In the genomic region with DNA sequence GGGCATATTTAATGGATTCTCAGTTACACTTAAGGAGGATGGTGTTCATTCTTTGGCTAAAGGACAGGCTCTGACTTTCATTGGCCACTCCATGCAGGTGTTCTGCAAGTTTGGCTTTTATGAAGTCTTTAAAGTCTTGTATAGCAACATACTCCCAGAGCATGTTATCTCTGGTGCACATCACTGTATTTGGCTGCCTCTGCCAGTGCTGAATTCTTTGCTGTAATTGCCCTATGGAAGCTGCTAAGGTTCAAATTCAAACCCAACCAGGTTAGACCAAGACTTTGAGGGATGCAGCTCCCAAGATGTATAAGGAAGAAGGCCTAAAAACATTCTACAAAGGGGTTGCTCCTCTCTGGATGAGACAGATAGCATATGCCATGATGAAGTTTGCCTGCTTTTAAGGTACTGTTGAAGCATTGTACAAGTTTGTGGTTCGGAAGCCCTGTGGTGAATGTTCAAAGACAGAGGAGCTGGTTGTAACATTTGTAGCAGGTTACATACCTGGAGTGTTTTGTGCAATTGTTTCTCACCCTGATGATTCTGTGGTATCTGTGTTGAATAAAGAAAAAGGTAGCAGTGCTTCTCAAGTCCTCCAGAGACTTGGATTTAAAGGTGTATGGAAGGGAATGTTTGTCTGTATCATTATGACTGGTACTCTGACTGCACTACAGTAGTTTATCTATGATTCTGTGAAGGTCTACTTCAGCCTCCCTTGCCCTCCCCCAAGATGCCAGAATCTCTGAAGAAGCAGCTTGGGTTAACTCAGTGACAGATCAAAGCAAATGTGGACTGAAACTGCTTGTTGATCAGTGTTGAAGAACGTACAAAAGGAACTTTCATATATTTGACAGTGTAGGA, we compare ENCODE assay signal across 9 cellular contexts. TPM values are rescaled to one million over a fixed set of nuclear protein-coding genes. Genes with fewer than 3 reads are reported as not detected.
DNase-seq lines count a peak whose midpoint lies in the region; ATAC-seq, FAIRE-seq and TF ChIP-seq lines count a peak whose summit lies in the region.
"Had no signal": no experiment of that assay in that cellular context is flagged by ENCODE, and none has a peak within 500 bp of the region (broad histone marks: within the 10 kb centered on the region; RNA-seq: fewer than 3 reads in every experiment).

No MANE protein-coding gene starts in this region.

- H3K4me2 ChIP-seq in OCI-LY3 (ENCODE audit: low read length), result peak overlapping the region; percentile 76
- peak overlapping the region; percentile 69 for H3K4me2 ChIP-seq in keratinocyte (ENCODE audit: control insufficient read depth, extremely low read depth, insufficient read depth, low read depth, low read length)

- CTCF ChIA-PET in CD8-positive, alpha-beta memory T cell (lab: Charles Lee), result interaction anchor here (1.4 to 14.4 kb wide), 4 partner anchors 11 to 49 kb away, joined by 4 to 129 read pairs (median 10); partner anchors contain the start of genes ERP29 and TMEM116

- peak; percentile 73 for FAIRE-seq in keratinocyte (lab: Jason Lieb, UNC)

- H3K9me1 ChIP-seq in keratinocyte (ENCODE audit: control insufficient read depth, extremely low read depth, insufficient read depth, low read length), result no peaks in the 10 kb centered on the region

- H3K4me1 Mint-ChIP-seq in CD8-positive, alpha-beta memory T cell, result peaks cover 71 to 85% (median 84%) of the 10 kb centered on the region in 3 donors

- H3K27me3 ChIP-seq in CD8-positive, alpha-beta memory T cell (ENCODE audit: insufficient read depth, low read length, poor library complexity, severe bottlenecking), result no peaks in the 10 kb centered on the region
- H3K27me3 ChIP-seq in OCI-LY3 (ENCODE audit: low read depth, low read length), result peaks cover 16% of the 10 kb centered on the region
- no peaks in the 10 kb centered on the region for H3K27me3 ChIP-seq in keratinocyte (ENCODE audit: control insufficient read depth, extremely low read depth, insufficient read depth, low read length)
- H3K27me3 ChIP-seq in brain microvascular endothelial cell (replicated peaks), result no peaks in the 10 kb centered on the region
- no peaks in the 10 kb centered on the region for H3K27me3 ChIP-seq in foreskin keratinocyte
- H3K27me3 ChIP-seq: SJSA1 had no signal

- H3K4me3 ChIP-seq in CD8-positive, alpha-beta memory T cell (ENCODE audit: low read length), result peak overlapping the region; percentile 56
- H3K4me3 ChIP-seq in OCI-LY3 (ENCODE audit: low read length) (peak overlapping the region; percentile 64), keratinocyte (ENCODE audit: control insufficient read depth in 2 of 3, extremely low read depth in 1 of 3, insufficient read depth in 2 of 3, low read depth in 1 of 3, low read length in 3 of 3) (no peak overlapping the region), brain microvascular endothelial cell (ENCODE audit: low read depth, low read length) (no peak overlapping the region)
- H3K4me3 ChIP-seq: SJSA1 had no signal

- in situ Hi-C loops in brain microvascular endothelial cell (cut with HindIII; ENCODE audit: low pct_ligation_motif_present, low sequenced_read_pairs), result no loop called here

- H3K79me2 ChIP-seq in OCI-LY3 (ENCODE audit: low read length) (no peaks in the 10 kb centered on the region), keratinocyte (ENCODE audit: control insufficient read depth, insufficient read depth, low read length) (no peaks in the 10 kb centered on the region)

- no peaks in the 10 kb centered on the region for H3K9me3 Mint-ChIP-seq in CD8-positive, alpha-beta memory T cell

- H3K36me3 Mint-ChIP-seq in CD8-positive, alpha-beta memory T cell, result peaks cover 3 to 21% (median 9%) of the 10 kb centered on the region in 3 donors

- H3K27ac Mint-ChIP-seq in CD8-positive, alpha-beta memory T cell, result peak overlapping the region; percentile 68 to 98 (median 92)

- no peaks in the 10 kb centered on the region for H3K36me3 ChIP-seq in CD8-positive, alpha-beta memory T cell (ENCODE audit: insufficient read depth, low read length)
- H3K36me3 ChIP-seq in OCI-LY3 (replicated peaks; ENCODE audit: low read depth, low read length) (peaks cover 2% of the 10 kb centered on the region), keratinocyte (ENCODE audit: control insufficient read depth in 2 of 2, extremely low read depth in 1 of 2, insufficient read depth in 2 of 2, low read length in 2 of 2) (no peaks in the 10 kb centered on the region), brain microvascular endothelial cell (replicated peaks) (no peaks in the 10 kb centered on the region)
- H3K36me3 ChIP-seq: SJSA1 had no signal

- peak overlapping the region; percentile 48 for H3K27ac ChIP-seq in CD8-positive, alpha-beta memory T cell (ENCODE audit: low read depth, low read length)
- H3K27ac ChIP-seq in OCI-LY3 (ENCODE audit: low read length), result no peak overlapping the region
- no peak overlapping the region for H3K27ac ChIP-seq in keratinocyte (ENCODE audit: control insufficient read depth, insufficient read depth, low read length)
- H3K27ac ChIP-seq in brain microvascular endothelial cell, result no peak overlapping the region
- no peak overlapping the region for H3K27ac ChIP-seq in foreskin keratinocyte
- H3K27ac ChIP-seq: SJSA1 had no signal

- POLR2A ChIA-PET in CD8-positive, alpha-beta memory T cell (lab: Charles Lee), result interaction anchor here (0.6 to 3.0 kb wide), 6 partner anchors 9 to 157 kb away, joined by 3 to 55 read pairs (median 4); partner anchors contain the start of genes ERP29 and TMEM116

- TF ChIP-seq CTCF in OCI-LY3 (IDR thresholded peaks at IDR 0.05; ENCODE audit: low read depth, low read length) (no peak), keratinocyte (optimal IDR thresholded peaks at IDR 0.05 in 1 of 3, IDR thresholded peaks at IDR 0.05 in 1 of 3, conservative IDR thresholded peaks at IDR 0.05 in 1 of 3; ENCODE audit: extremely low read depth in 1 of 3, insufficient read depth in 2 of 3, low read length in 3 of 3) (no peak), brain microvascular endothelial cell (IDR thresholded peaks at IDR 0.05; ENCODE audit: low read depth, low read length, missing control alignments) (no peak), foreskin keratinocyte (conservative IDR thresholded peaks at IDR 0.05) (no peak)

- H3K27me3 Mint-ChIP-seq in CD8-positive, alpha-beta memory T cell, result peaks cover 0 to 1% of the 10 kb centered on the region in 2 donors

- H3K9me3 ChIP-seq in CD8-positive, alpha-beta memory T cell (ENCODE audit: low read length), result no peaks in the 10 kb centered on the region
- H3K9me3 ChIP-seq in OCI-LY3 (ENCODE audit: insufficient read depth, low read length) (no peaks in the 10 kb centered on the region), keratinocyte (ENCODE audit: control insufficient read depth, low read depth, low read length) (no peaks in the 10 kb centered on the region)
- H3K9me3 ChIP-seq: SJSA1 had no signal

- peak in 3 of 5 donors; percentile 55 to 74 (median 63) for DNase-seq in CD8-positive, alpha-beta memory T cell
- no peak for DNase-seq in keratinocyte (ENCODE audit: low read depth, low spot score)
- DNase-seq in D341Med (ENCODE audit: low spot score), result no peak
- no peak for DNase-seq in HuH-7 (ENCODE audit: low spot score)
- no peak for DNase-seq in brain microvascular endothelial cell
- no peak for DNase-seq in foreskin keratinocyte

- peaks cover 61% of the 10 kb centered on the region for H3K4me1 ChIP-seq in CD8-positive, alpha-beta memory T cell (ENCODE audit: insufficient read depth, low read length)
- peaks cover 38% of the 10 kb centered on the region for H3K4me1 ChIP-seq in OCI-LY3 (ENCODE audit: low read length)
- H3K4me1 ChIP-seq in keratinocyte (ENCODE audit: control insufficient read depth, extremely low read depth, insufficient read depth, low read length), result peaks cover 3% of the 10 kb centered on the region
- peaks cover 13% of the 10 kb centered on the region for H3K4me1 ChIP-seq in foreskin keratinocyte
- H3K4me1 ChIP-seq: SJSA1 had no signal

- peak; percentile 68 for ATAC-seq in GM21447 (IDR thresholded peaks at IDR 0.05; ENCODE audit: unreplicated experiment)
- no peak for ATAC-seq in foreskin keratinocyte

- H3K9ac ChIP-seq in OCI-LY3 (ENCODE audit: low read length), result no peak overlapping the region
- no peak overlapping the region for H3K9ac ChIP-seq in keratinocyte (ENCODE audit: control insufficient read depth, extremely low read depth, insufficient read depth, low read length)

- H3K4me3 Mint-ChIP-seq in CD8-positive, alpha-beta memory T cell, result peak overlapping the region; percentile 88 to 98 (median 95)

- dilution Hi-C loops in keratinocyte (cut with MboI; ENCODE audit: extremely low pct_ligation_motif_present, low sequenced_read_pairs), result no loop called here

- H4K20me1 ChIP-seq in OCI-LY3 (ENCODE audit: insufficient read depth, low read length) (peaks cover 13% of the 10 kb centered on the region), keratinocyte (ENCODE audit: control insufficient read depth, extremely low read depth, insufficient read depth, low read length) (no peaks in the 10 kb centered on the region)

- H2AFZ ChIP-seq in OCI-LY3 (ENCODE audit: low read depth, low read length) (no peak overlapping the region), keratinocyte (ENCODE audit: control insufficient read depth, low read length) (peak overlapping the region; percentile 29)

RNA-seq across cellular contexts. Expression of gene TMEM116, which starts 19.4 kb away (rescaled TPM):
- 10 to 100 TPM; 13.1 to 13.7 TPM for total RNA-seq in CD8-positive, alpha-beta memory T cell
- 28.4 TPM for polyA plus RNA-seq in CD8-positive, alpha-beta memory T cell
- 5.2 to 8.3 TPM (median 7.7 TPM) in 3 replicates for polyA plus RNA-seq in keratinocyte
- 6.2 TPM for polyA plus RNA-seq in keratinocyte (2011; ENCODE audit: low read depth)
- polyA plus RNA-seq in keratinocyte (2011; cell fraction: cytosol; rRNA removed), result 5.6 and 8.1 TPM in 2 replicates
- 5.1 and 6.0 TPM in 2 replicates for polyA plus RNA-seq in keratinocyte (2011; cell fraction: nucleus; rRNA removed)
- polyA plus RNA-seq in keratinocyte (2012; ENCODE audit: low replicate concordance), result 3.1 and 6.2 TPM in 2 replicates
- polyA minus RNA-seq in keratinocyte, result 5.4 to 8.9 TPM (median 6.0 TPM) in 3 replicates
- 8.1 TPM for polyA minus RNA-seq in keratinocyte (2011; cell fraction: cytosol; rRNA and poly(A)+ RNA removed)
- polyA minus RNA-seq in keratinocyte (2011; cell fraction: nucleus; rRNA and poly(A)+ RNA removed), result 1.3 and 3.3 TPM in 2 replicates
- 4.1 and 5.5 TPM in 2 replicates for total RNA-seq in foreskin keratinocyte
- 3.5 and 4.2 TPM in 2 replicates for polyA plus RNA-seq in foreskin keratinocyte

RNA-seq across cellular contexts. Expression of gene ERP29, which starts 19.7 kb away (rescaled TPM):
- total RNA-seq in CD8-positive, alpha-beta memory T cell, result 10 to 100 TPM; 87.4 to 88.0 TPM
- 188 TPM for polyA plus RNA-seq in CD8-positive, alpha-beta memory T cell
- polyA plus RNA-seq in keratinocyte (58.7 to 89.4 TPM (median 81.2 TPM) in 3 replicates), foreskin keratinocyte (177 and 179 TPM in 2 replicates)
- 55.0 TPM for polyA plus RNA-seq in keratinocyte (2011; ENCODE audit: low read depth)
- polyA plus RNA-seq in keratinocyte (2011; cell fraction: cytosol; rRNA removed), result 37.8 and 40.5 TPM in 2 replicates
- 53.8 and 64.5 TPM in 2 replicates for polyA plus RNA-seq in keratinocyte (2011; cell fraction: nucleus; rRNA removed)
- 81.1 and 94.6 TPM in 2 replicates for polyA plus RNA-seq in keratinocyte (2012; ENCODE audit: low replicate concordance)
- polyA minus RNA-seq in keratinocyte, result 18.2 to 23.2 TPM (median 21.6 TPM) in 3 replicates
- 42.0 TPM for polyA minus RNA-seq in keratinocyte (2011; cell fraction: cytosol; rRNA and poly(A)+ RNA removed)
- polyA minus RNA-seq in keratinocyte (2011; cell fraction: nucleus; rRNA and poly(A)+ RNA removed), result 15.4 and 16.8 TPM in 2 replicates
- 107 and 115 TPM in 2 replicates for total RNA-seq in foreskin keratinocyte

Comparison
In these comparisons a context has a peak if more than half of its experiments do, and no peak if none do; other contexts are left out.
1. DNase-seq: peak in CD8-positive, alpha-beta memory T cell (3 of 5); none in keratinocyte (single experiment), D341Med (single experiment), HuH-7 (single experiment), brain microvascular endothelial cell (single experiment) and foreskin keratinocyte (0 of 2).
2. H3K4me3 ChIP-seq: peak in CD8-positive, alpha-beta memory T cell (single experiment) and OCI-LY3 (single experiment); none in keratinocyte (0 of 3) and brain microvascular endothelial cell (single experiment).